27 cellular contexts compared by ENCODE assay signal in the genomic region with DNA sequence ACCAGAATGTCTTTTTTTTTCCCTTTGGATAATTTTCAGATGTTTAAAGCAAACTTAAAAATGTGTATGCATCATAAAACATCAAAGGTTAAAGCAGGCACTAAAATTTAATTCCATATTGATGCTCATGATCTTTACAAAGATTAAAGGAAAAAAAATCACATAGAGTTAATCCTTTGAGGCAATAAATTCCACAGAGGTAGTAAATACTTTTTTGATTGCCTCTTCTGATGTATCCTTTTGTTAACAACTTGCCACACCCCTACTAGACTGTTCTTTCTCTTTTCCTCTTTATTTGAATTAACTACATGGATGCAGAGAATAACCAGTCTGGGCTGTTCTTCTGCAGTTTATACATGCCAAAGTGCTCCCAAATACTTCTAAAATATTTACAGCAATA. TPM values are rescaled to one million over a fixed set of nuclear protein-coding genes. Genes with fewer than 3 reads are reported as not detected.
A peak's percentile ranks its signal among the peaks of the same experiment; 100 is the strongest.
DNase-seq lines count a peak whose midpoint lies in the region; ATAC-seq, FAIRE-seq and TF ChIP-seq lines count a peak whose summit lies in the region.
"Had no signal": no experiment of that assay in that cellular context is flagged by ENCODE, and none has a peak within 500 bp of the region (broad histone marks: within the 10 kb centered on the region; RNA-seq: fewer than 3 reads in every experiment).

No MANE protein-coding gene starts in this region.

- H3K79me2 ChIP-seq in osteoblast (ENCODE audit: insufficient read depth, low read length): no peaks in the 10 kb centered on the region

- no peak overlapping the region; the same call in 1 of the 2 replicates for H4K91ac ChIP-seq in IMR-90 (ENCODE audit: insufficient read depth, low read depth, low read length)

- no peak overlapping the region for H3K56ac ChIP-seq in IMR-90 (ENCODE audit: extremely low read depth, insufficient read depth, low read length)

- DNase-seq in D721Med (ENCODE audit: insufficient read length, low spot score) (no peak), IMR-90 (no peak), epithelial cell of prostate (ENCODE audit: low read depth, low spot score) (no peak), osteoblast (ENCODE audit: insufficient read length, low spot score, missing footprints) (no peak), DMS79 treated with DMSO at 0.1 percent for 48 hours (lab: John Stamatoyannopoulos, UW) (no peak)
- DNase-seq: activated naive CD4-positive, alpha-beta T cell treated with anti-CD3 and anti-CD28 coated beads, Interleukin-2, amount 10 ng/mL, durations not matched to agents 7 days and 5 days; amygdala; CD4-positive, alpha-beta T cell; DMS79; H7; midbrain; NCI-H1105 treated with DMSO at 0.1 percent for 48 hours; NCI-H2029 treated with DMSO at 0.1 percent for 48 hours; NCI-H345; NCI-H774; stimulated activated CD4-positive, alpha-beta T cell treated with anti-CD3 and anti-CD28 coated beads, Interleukin-2, amount 100 ng/mL, for 24 hours; upper lobe of left lung had no signal

- TF ChIP-seq POLR2A in IMR-90 (IDR thresholded peaks at IDR 0.05; ENCODE audit: low read depth, low read length): no peak

- peak; percentile 77 for FAIRE-seq in D721Med (lab: Jason Lieb, UNC)
- FAIRE-seq: GM12878 had no signal

- no peak overlapping the region for H4K5ac ChIP-seq in IMR-90 (ENCODE audit: low read depth, low read length)

- H3K23ac ChIP-seq in IMR-90 (ENCODE audit: low read depth, low read length): 0 out of 2 replicates have a peak overlapping the region, but pooled peaks have one; percentile 32

- H4K20me1 ChIP-seq in IMR-90 (ENCODE audit: insufficient read depth, low read length) (no peaks in the 10 kb centered on the region), osteoblast (ENCODE audit: insufficient read depth, low read length) (no peaks in the 10 kb centered on the region)

- H3K18ac ChIP-seq in IMR-90 (ENCODE audit: low read depth, low read length): 0 out of 2 replicates have a peak overlapping the region, but pooled peaks have one; percentile 6

- H3K27me3 ChIP-seq in IMR-90 (ENCODE audit: control insufficient read depth, insufficient read depth, low read length): no peaks in the 10 kb centered on the region
- H3K27me3 ChIP-seq in osteoblast (ENCODE audit: insufficient read depth, low read length): no peaks in the 10 kb centered on the region
- H3K27me3 ChIP-seq: cardiac muscle cell, upper lobe of left lung had no signal

- ATAC-seq in IMR-90 (ENCODE audit: low read depth) (no peak), HG02610 (IDR thresholded peaks at IDR 0.05; ENCODE audit: unreplicated experiment) (no peak), GM19395 (IDR thresholded peaks at IDR 0.05; ENCODE audit: unreplicated experiment) (no peak), HG02981 (IDR thresholded peaks at IDR 0.05; ENCODE audit: unreplicated experiment) (no peak)
- ATAC-seq: GM12878 had no signal

- CTCF ChIA-PET in IMR-90 (lab: Yijun Ruan, JAX): no interaction called here

- dilution Hi-C loops in IMR-90 (cut with HindIII; ENCODE audit: low sequenced_read_pairs, unreplicated experiment): no loop called here

- no peak overlapping the region; the same call in 1 of the 2 replicates for H3K9ac ChIP-seq in IMR-90 (ENCODE audit: low read depth, low read length)

- H3K79me1 ChIP-seq in IMR-90 (ENCODE audit: low read depth in 1 of 2, low read length in 2 of 2): no peaks in the 10 kb centered on the region

- no peak overlapping the region for H3K4me3 ChIP-seq in IMR-90 (ENCODE audit: insufficient read depth, low read depth, low read length)
- H3K4me3 ChIP-seq in osteoblast (ENCODE audit: insufficient read depth, low read length): no peak overlapping the region
- H3K4me3 ChIP-seq: cardiac muscle cell, GM12878, skin epidermis, upper lobe of left lung had no signal

- H3K4ac ChIP-seq in IMR-90 (ENCODE audit: low read depth, low read length): no peak overlapping the region

- no TSS peak for BruUV-seq in IMR-90 (replicated peaks; lab: Mats Ljungman, UMichigan)

- H3K27ac ChIP-seq in IMR-90 (ENCODE audit: insufficient read depth, low read length) (no peak overlapping the region), epithelial cell of prostate (peak overlapping the region; percentile 55), osteoblast (ENCODE audit: low read depth, low read length) (peak overlapping the region; percentile 37)
- H3K27ac ChIP-seq: cardiac muscle cell, HL-60, upper lobe of left lung, VCaP had no signal

- no peak overlapping the region for H2BK15ac ChIP-seq in IMR-90 (ENCODE audit: low read depth, low read length)

- no peak overlapping the region for H2AK9ac ChIP-seq in IMR-90 (replicated peaks; ENCODE audit: low read depth, low read length, poor library complexity)

- no peak for TF ChIP-seq RAD21 in IMR-90 (IDR thresholded peaks at IDR 0.05; ENCODE audit: low read length)

- no peak overlapping the region for H2AK5ac ChIP-seq in IMR-90 (ENCODE audit: low read depth, low read length)

- H3K4me2 ChIP-seq in IMR-90 (ENCODE audit: low read depth, low read length) (peak overlapping the region; percentile 31; the same call in 1 of the 2 replicates), osteoblast (ENCODE audit: insufficient read depth, low read length) (peak overlapping the region; percentile 21)

- no peaks in the 10 kb centered on the region for H3K9me1 ChIP-seq in IMR-90 (ENCODE audit: insufficient read depth, low read length)

- in situ Hi-C loops in IMR-90 (cut with MboI; ENCODE audit: low sequenced_read_pairs): no loop called here

- H2BK20ac ChIP-seq in IMR-90 (ENCODE audit: low read depth, low read length): peak overlapping the region; percentile 23; the same call in 1 of the 2 replicates

- peak overlapping the region; percentile 44; the same call in 1 of the 2 replicates for H2BK120ac ChIP-seq in IMR-90 (ENCODE audit: low read depth, low read length)

- intact Hi-C loops in IMR-90 (cut with micrococcal nuclease): no loop called here

- H2BK5ac ChIP-seq in IMR-90 (ENCODE audit: low read depth, low read length, poor library complexity, severe bottlenecking): peak overlapping the region; percentile 76

- no peak overlapping the region for H3K14ac ChIP-seq in IMR-90 (replicated peaks; ENCODE audit: low read depth, low read length)

- H3K36me3 ChIP-seq in IMR-90 (ENCODE audit: control insufficient read depth, insufficient read depth, low read length) (no peaks in the 10 kb centered on the region), osteoblast (ENCODE audit: insufficient read depth, low read length) (no peaks in the 10 kb centered on the region)
- H3K36me3 ChIP-seq: cardiac muscle cell, upper lobe of left lung had no signal

- POLR2A ChIA-PET in IMR-90 (lab: Charles Lee; ENCODE audit: unreplicated experiment): no interaction called here

- H3K4me1 ChIP-seq in IMR-90 (ENCODE audit: control insufficient read depth, insufficient read depth, low read length) (peaks cover 2% of the 10 kb centered on the region; the same call in 1 of the 2 replicates), osteoblast (ENCODE audit: insufficient read depth, low read length) (peaks cover 22% of the 10 kb centered on the region)

- no peak overlapping the region; a peak in 1 of 4 replicates for H4K8ac ChIP-seq in IMR-90 (ENCODE audit: low read depth in 2 of 2, low read length in 2 of 2)

- TF ChIP-seq CTCF in D721Med (IDR thresholded peaks at IDR 0.05; ENCODE audit: insufficient read depth, missing control alignments): no peak
- no peak for TF ChIP-seq CTCF in IMR-90 (conservative IDR thresholded peaks at IDR 0.05; ENCODE audit: low read depth, low read length)
- TF ChIP-seq CTCF in osteoblast (IDR thresholded peaks at IDR 0.05; ENCODE audit: extremely low read depth, low read depth, low read length): no peak

- no peaks in the 10 kb centered on the region for H3K9me3 ChIP-seq in IMR-90 (ENCODE audit: control insufficient read depth, insufficient read depth, low read length)
- H3K9me3 ChIP-seq in osteoblast (ENCODE audit: low read depth, low read length): no peaks in the 10 kb centered on the region
- H3K9me3 ChIP-seq: upper lobe of left lung had no signal

- H2AFZ ChIP-seq in IMR-90 (replicated peaks; ENCODE audit: low read length, poor library complexity) (no peak overlapping the region), osteoblast (ENCODE audit: low read length) (no peak overlapping the region)

TF ChIP-seq in IMR-90, 13 proteins besides CTCF, POLR2A, EP300 and RAD21:
- TF ChIP-seq, protein P1, sequence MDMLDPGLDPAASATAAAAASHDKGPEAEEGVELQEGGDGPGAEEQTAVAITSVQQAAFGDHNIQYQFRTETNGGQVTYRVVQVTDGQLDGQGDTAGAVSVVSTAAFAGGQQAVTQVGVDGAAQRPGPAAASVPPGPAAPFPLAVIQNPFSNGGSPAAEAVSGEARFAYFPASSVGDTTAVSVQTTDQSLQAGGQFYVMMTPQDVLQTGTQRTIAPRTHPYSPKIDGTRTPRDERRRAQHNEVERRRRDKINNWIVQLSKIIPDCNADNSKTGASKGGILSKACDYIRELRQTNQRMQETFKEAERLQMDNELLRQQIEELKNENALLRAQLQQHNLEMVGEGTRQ (IDR thresholded peaks at IDR 0.05; ENCODE audit: low read depth, low read length): no peak
TF ChIP-seq in IMR-90: peak in this region for 0.

RNA-seq across cellular contexts. Expression of gene KCNJ8, which starts 45.2 kb away (rescaled TPM):
- total RNA-seq in IMR-90 (2012; rRNA removed) (13.9 and 15.8 TPM in 2 replicates), osteoblast (5.1 and 9.1 TPM in 2 replicates)
- polyA plus RNA-seq in IMR-90 (2012; rRNA removed): 7.2 and 8.0 TPM in 2 replicates
- 4.3 and 4.9 TPM in 2 replicates for polyA plus RNA-seq in IMR-90 (2012; cell fraction: cytosol; rRNA removed)
- 1.5 and 2.6 TPM in 2 replicates for polyA plus RNA-seq in IMR-90 (2012; cell fraction: nucleus; rRNA removed; ENCODE audit: low replicate concordance)
- total RNA-seq: activated T-helper 1 cell treated with anti-CD3 and anti-CD28 coated beads, Interleukin-12 subunit alpha, Interleukin-12 subunit beta, Interleukin-2, Interleukin-4 antibody, amounts not matched to agents 30 ng/mL and 10 ng/mL and 1 ng/mL, durations not matched to agents 14 hours and 24 hours and 36 hours; CD4-positive, alpha-beta T cell; GM12878; M059J had no signal
- polyA plus RNA-seq: GM12878 had no signal
